ENCODE assay signal across 22 cellular contexts in genomic region chr7:80240265-80241025, GRCh38.
"Had no signal": no experiment of that assay in that cellular context is flagged by ENCODE, and none has a peak within 500 bp of the region (broad histone marks: within the 10 kb centered on the region; RNA-seq: fewer than 3 reads in every experiment).

No MANE protein-coding gene starts in this region.

- DNase-seq: activated CD4-positive, alpha-beta memory T cell treated with anti-CD3 and anti-CD28 coated beads, Interleukin-2, amount 10 ng/mL, durations not matched to agents 7 days and 5 days; activated CD4-positive, alpha-beta T cell treated with anti-CD3 and anti-CD28 coated beads for 4 hours; activated effector memory CD4-positive, alpha-beta T cell treated with Interleukin-2 at 50 U/mL for 16 hours; activated T-cell treated with anti-CD3 and anti-CD28 coated beads, Interleukin-2, amount 50 U/mL, for 24 hours; adrenal gland; cortex of kidney; effector memory CD4-positive, alpha-beta T cell; kidney; left ventricle myocardium inferior; nephron progenitor cell; occipital lobe; right lobe of liver; stomach; T-helper 17 cell; testis; upper lobe of left lung had no signal

- H3K27me3 Mint-ChIP-seq: activated CD4-positive, alpha-beta memory T cell treated with anti-CD3 and anti-CD28 coated beads, Interleukin-2, amount 10 ng/mL, durations not matched to agents 7 days and 5 days; activated naive CD4-positive, alpha-beta T cell treated with anti-CD3 and anti-CD28 coated beads, Interleukin-2, amount 50 U/mL, for 24 hours; activated T-cell treated with anti-CD3 and anti-CD28 coated beads, Interleukin-2, amount 50 U/mL, for 24 hours; central memory CD8-positive, alpha-beta T cell; memory B cell; T-helper 17 cell had no signal

- H3K4me3 ChIP-seq: adrenal gland, hepatocyte, left ventricle myocardium inferior, prostate gland, right lobe of liver, stomach, testis, upper lobe of left lung had no signal

- H3K27ac Mint-ChIP-seq: activated CD4-positive, alpha-beta memory T cell treated with anti-CD3 and anti-CD28 coated beads, Interleukin-2, amount 10 ng/mL, durations not matched to agents 7 days and 5 days; activated naive CD4-positive, alpha-beta T cell treated with anti-CD3 and anti-CD28 coated beads, Interleukin-2, amount 50 U/mL, for 24 hours; activated T-cell treated with anti-CD3 and anti-CD28 coated beads, Interleukin-2, amount 50 U/mL, for 24 hours; memory B cell; nephron progenitor cell; T-helper 17 cell; WTC11 had no signal

- H3K9me3 Mint-ChIP-seq: activated naive CD4-positive, alpha-beta T cell treated with anti-CD3 and anti-CD28 coated beads, Interleukin-2, amount 50 U/mL, for 24 hours; activated T-cell treated with anti-CD3 and anti-CD28 coated beads, Interleukin-2, amount 50 U/mL, for 24 hours; nephron progenitor cell had no signal

- H3K4me1 Mint-ChIP-seq: activated CD4-positive, alpha-beta memory T cell treated with anti-CD3 and anti-CD28 coated beads, Interleukin-2, amount 10 ng/mL, durations not matched to agents 7 days and 5 days; activated naive CD4-positive, alpha-beta T cell treated with anti-CD3 and anti-CD28 coated beads, Interleukin-2, amount 50 U/mL, for 24 hours; central memory CD8-positive, alpha-beta T cell; memory B cell; T-helper 17 cell had no signal

- H3K4me3 Mint-ChIP-seq: activated CD4-positive, alpha-beta memory T cell treated with anti-CD3 and anti-CD28 coated beads, Interleukin-2, amount 10 ng/mL, durations not matched to agents 7 days and 5 days; activated naive CD4-positive, alpha-beta T cell treated with anti-CD3 and anti-CD28 coated beads, Interleukin-2, amount 50 U/mL, for 24 hours; activated T-cell treated with anti-CD3 and anti-CD28 coated beads, Interleukin-2, amount 50 U/mL, for 24 hours; central memory CD8-positive, alpha-beta T cell; memory B cell; nephron progenitor cell; T-helper 17 cell; WTC11 had no signal

- H3K36me3 Mint-ChIP-seq: activated naive CD4-positive, alpha-beta T cell treated with anti-CD3 and anti-CD28 coated beads, Interleukin-2, amount 50 U/mL, for 24 hours; memory B cell; WTC11 had no signal
